Comparison of ENCODE assay signal across 8 cellular contexts in the genomic region with DNA sequence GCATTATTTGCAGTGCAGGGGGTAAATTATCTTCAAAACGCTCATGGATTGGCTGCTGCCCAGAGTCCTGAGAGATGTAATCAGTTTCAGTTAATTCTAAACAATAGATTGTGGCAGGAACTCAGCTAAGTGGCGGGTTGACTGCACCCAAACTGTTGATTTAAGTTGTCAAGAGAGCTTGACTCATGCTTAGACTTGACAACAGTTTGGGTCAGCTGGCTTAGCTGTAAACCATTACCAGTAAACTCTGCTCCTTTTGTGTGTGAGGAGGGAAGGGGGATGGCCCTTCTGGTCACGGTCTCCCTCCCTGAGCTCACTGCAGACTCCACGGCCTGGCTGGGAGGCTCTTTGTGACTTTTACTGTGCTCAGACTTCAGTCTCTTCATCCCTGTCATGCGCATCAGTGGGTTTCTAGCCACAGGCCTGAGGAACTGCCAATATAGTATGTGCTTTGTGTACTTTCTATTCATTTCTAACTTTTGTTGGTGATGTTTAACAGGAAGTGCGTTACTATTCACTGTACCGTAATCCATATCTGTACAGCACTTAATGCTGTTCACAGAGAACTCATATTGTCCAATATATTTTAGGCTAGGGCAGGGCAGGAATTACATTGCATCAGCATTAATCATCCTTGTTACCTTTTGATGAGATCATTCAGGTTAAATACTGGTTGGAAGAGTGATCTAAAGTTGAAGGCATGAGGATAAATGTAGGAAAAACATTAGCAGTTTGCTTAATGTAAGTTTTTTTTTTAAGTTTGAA.
DNase-seq lines count a peak whose midpoint lies in the region; ATAC-seq and TF ChIP-seq lines count a peak whose summit lies in the region.

No MANE protein-coding gene starts in this region.

- DNase-seq in DMS153 (lab: John Stamatoyannopoulos, UW) (peak; percentile 99), SW480 (ENCODE audit: low spot score) (peak; percentile 82), ascending aorta (ENCODE audit: low spot score in 2 of 2) (no peak), occipital lobe (lab: John Stamatoyannopoulos, UW) (no peak)
- no peak for DNase-seq in activated T-helper 1 cell treated with anti-CD3 and anti-CD28 coated beads, Interleukin-12 subunit alpha, Interleukin-12 subunit beta, Interleukin-2, Interleukin-4 antibody, amounts not matched to agents 30 ng/mL and 10 ng/mL and 1 ng/mL, durations not matched to agents 14 hours and 24 hours and 36 hours (ENCODE audit: low spot score)

- H3K9me3 Mint-ChIP-seq in activated T-helper 1 cell treated with anti-CD3 and anti-CD28 coated beads, Interleukin-12 subunit alpha, Interleukin-12 subunit beta, Interleukin-2, Interleukin-4 antibody, amounts not matched to agents 30 ng/mL and 10 ng/mL and 1 ng/mL, durations not matched to agents 14 hours and 24 hours and 36 hours, result peaks cover 12% of the 10 kb centered on the region

- H3K4me1 Mint-ChIP-seq in activated T-helper 1 cell treated with anti-CD3 and anti-CD28 coated beads, Interleukin-12 subunit alpha, Interleukin-12 subunit beta, Interleukin-2, Interleukin-4 antibody, amounts not matched to agents 30 ng/mL and 10 ng/mL and 1 ng/mL, durations not matched to agents 14 hours and 24 hours and 36 hours (ENCODE audit: low read depth), result no peaks in the 10 kb centered on the region

- no peak overlapping the region for H3K4me3 Mint-ChIP-seq in activated T-helper 1 cell treated with anti-CD3 and anti-CD28 coated beads, Interleukin-12 subunit alpha, Interleukin-12 subunit beta, Interleukin-2, Interleukin-4 antibody, amounts not matched to agents 30 ng/mL and 10 ng/mL and 1 ng/mL, durations not matched to agents 14 hours and 24 hours and 36 hours

- peaks cover 14% of the 10 kb centered on the region for H3K4me1 ChIP-seq in mesodermal cell (ENCODE audit: control insufficient read depth, insufficient read depth, low read length, poor library complexity, severe bottlenecking)
- no peaks in the 10 kb centered on the region for H3K4me1 ChIP-seq in ascending aorta

- H3K4me3 ChIP-seq in mesodermal cell (ENCODE audit: extremely low read depth, insufficient read depth, low read length, poor library complexity, severe bottlenecking) (no peak overlapping the region), ascending aorta (no peak overlapping the region)

- H3K9me3 ChIP-seq in mesodermal cell (ENCODE audit: control insufficient read depth, low read length) (peaks cover 5% of the 10 kb centered on the region), ascending aorta (no peaks in the 10 kb centered on the region)

- ATAC-seq in GM21381 (IDR thresholded peaks at IDR 0.05; ENCODE audit: unreplicated experiment), result peak; percentile 95
- peak; percentile 87 for ATAC-seq in HG03558 (IDR thresholded peaks at IDR 0.05; ENCODE audit: extremely low read depth, unreplicated experiment)

- no peaks in the 10 kb centered on the region for H3K27me3 ChIP-seq in ascending aorta

- no peaks in the 10 kb centered on the region for H3K27me3 Mint-ChIP-seq in activated T-helper 1 cell treated with anti-CD3 and anti-CD28 coated beads, Interleukin-12 subunit alpha, Interleukin-12 subunit beta, Interleukin-2, Interleukin-4 antibody, amounts not matched to agents 30 ng/mL and 10 ng/mL and 1 ng/mL, durations not matched to agents 14 hours and 24 hours and 36 hours (ENCODE audit: insufficient read depth)

- TF ChIP-seq CTCF in ascending aorta (IDR thresholded peaks at IDR 0.05), result no peak

- intact Hi-C loops in ascending aorta (cut with DNase I), result no loop called here
- intact Hi-C loops in activated T-helper 1 cell treated with anti-CD3 and anti-CD28 coated beads, Interleukin-12 subunit alpha, Interleukin-12 subunit beta, Interleukin-2, Interleukin-4 antibody, amounts not matched to agents 30 ng/mL and 10 ng/mL and 1 ng/mL, durations not matched to agents 14 hours and 24 hours and 36 hours (cut with micrococcal nuclease), result no loop called here

- H3K27ac ChIP-seq in mesodermal cell (ENCODE audit: low read depth, low read length, severe bottlenecking) (peak overlapping the region; percentile 83), ascending aorta (no peak overlapping the region)

- peaks cover 13% of the 10 kb centered on the region for H3K36me3 Mint-ChIP-seq in activated T-helper 1 cell treated with anti-CD3 and anti-CD28 coated beads, Interleukin-12 subunit alpha, Interleukin-12 subunit beta, Interleukin-2, Interleukin-4 antibody, amounts not matched to agents 30 ng/mL and 10 ng/mL and 1 ng/mL, durations not matched to agents 14 hours and 24 hours and 36 hours (ENCODE audit: low read depth)

- H3K36me3 ChIP-seq in mesodermal cell (ENCODE audit: control insufficient read depth, insufficient read depth, low read length) (peaks cover under 1% of the 10 kb centered on the region), ascending aorta (no peaks in the 10 kb centered on the region)

- 53 to 57% methylated on average over 4 to 5 of the region's 7 CpGs for WGBS in mesodermal cell (ENCODE audit: insufficient coverage in 2 of 2), 2 experiments

- no peak overlapping the region for H3K27ac Mint-ChIP-seq in activated T-helper 1 cell treated with anti-CD3 and anti-CD28 coated beads, Interleukin-12 subunit alpha, Interleukin-12 subunit beta, Interleukin-2, Interleukin-4 antibody, amounts not matched to agents 30 ng/mL and 10 ng/mL and 1 ng/mL, durations not matched to agents 14 hours and 24 hours and 36 hours

Comparison
In these comparisons a context has a peak if more than half of its experiments do, and no peak if none do; other contexts are left out.
1. DNase-seq: peak in DMS153 (single experiment) and SW480 (single experiment); none in ascending aorta (0 of 2), occipital lobe (single experiment) and activated T-helper 1 cell treated with anti-CD3 and anti-CD28 coated beads, Interleukin-12 subunit alpha, Interleukin-12 subunit beta, Interleukin-2, Interleukin-4 antibody, amounts not matched to agents 30 ng/mL and 10 ng/mL and 1 ng/mL, durations not matched to agents 14 hours and 24 hours and 36 hours (single experiment).